Comparison of ENCODE assay signal across 9 cellular contexts in genomic region chr12:6322969-6323339, GRCh38. TPM values are rescaled to one million over a fixed set of nuclear protein-coding genes. Genes with fewer than 3 reads are reported as not detected.
DNase-seq lines count a peak whose midpoint lies in the region; ATAC-seq, FAIRE-seq and TF ChIP-seq lines count a peak whose summit lies in the region.
"Had no signal": no experiment of that assay in that cellular context is flagged by ENCODE, and none has a peak within 500 bp of the region (broad histone marks: within the 10 kb centered on the region; RNA-seq: fewer than 3 reads in every experiment).

No MANE protein-coding gene starts in this region.

- DNase-seq in adipocyte (ENCODE audit: low read depth): no peak
- DNase-seq in neural progenitor cell (ENCODE audit: low spot score): no peak
- DNase-seq in DMS53 treated with DMSO at 0.1 percent for 48 hours (lab: John Stamatoyannopoulos, UW; ENCODE audit: unreplicated experiment): no peak
- no peak for DNase-seq in GM10266 (ENCODE audit: extremely low spot score)
- no peak for DNase-seq in H54 (ENCODE audit: insufficient read length, low spot score)
- DNase-seq: NCI-H1105 had no signal

- peaks cover 8% of the 10 kb centered on the region; the same call in 1 of the 2 replicates for H3K27me3 ChIP-seq in DOHH2 (ENCODE audit: control insufficient read depth, low read length)
- no peaks in the 10 kb centered on the region for H3K27me3 ChIP-seq in adipocyte (replicated peaks; ENCODE audit: control insufficient read depth, insufficient read depth, low read length)
- H3K27me3 ChIP-seq in neural progenitor cell: no peaks in the 10 kb centered on the region

- H3K9me3 ChIP-seq in DOHH2 (ENCODE audit: control insufficient read depth, insufficient read depth, low read length): no peaks in the 10 kb centered on the region
- H3K9me3 ChIP-seq in adipocyte (ENCODE audit: control insufficient read depth, low read length): no peaks in the 10 kb centered on the region
- no peaks in the 10 kb centered on the region for H3K9me3 ChIP-seq in neural progenitor cell (ENCODE audit: low read depth)

- H3K79me2 ChIP-seq in DOHH2 (ENCODE audit: control insufficient read depth, low read length) (no peaks in the 10 kb centered on the region), neural progenitor cell (ENCODE audit: low read depth) (no peaks in the 10 kb centered on the region)

- H3K9ac ChIP-seq in adipocyte (ENCODE audit: low read length) (peak overlapping the region; percentile 76), neural progenitor cell (no peak overlapping the region)

- H3K4me2 ChIP-seq in DOHH2 (ENCODE audit: low read length) (peak overlapping the region; percentile 71), neural progenitor cell (peak overlapping the region; percentile 58)

- no peak for TF ChIP-seq POLR2A in H54 (IDR thresholded peaks at IDR 0.05; ENCODE audit: low read depth, low read length)

- H3K36me3 ChIP-seq in DOHH2 (ENCODE audit: control insufficient read depth, low read length) (peaks cover 4% of the 10 kb centered on the region; the same call in 1 of the 2 replicates), adipocyte (ENCODE audit: control insufficient read depth, insufficient read depth, low read length, severe bottlenecking) (peaks cover 16% of the 10 kb centered on the region), neural progenitor cell (no peaks in the 10 kb centered on the region)

- H3K9me2 ChIP-seq in DOHH2 (replicated peaks; ENCODE audit: control insufficient read depth, low read length): no peaks in the 10 kb centered on the region

- peaks cover 5% of the 10 kb centered on the region for H3K36me3 Mint-ChIP-seq in neural progenitor cell

- H3K27ac Mint-ChIP-seq in neural progenitor cell: peak overlapping the region; percentile 82

- no peaks in the 10 kb centered on the region for H4K20me1 ChIP-seq in DOHH2 (ENCODE audit: control insufficient read depth, insufficient read depth, low read depth, low read length)
- H4K20me1 ChIP-seq in neural progenitor cell (ENCODE audit: low read depth): no peaks in the 10 kb centered on the region

- FAIRE-seq in H54 (lab: Jason Lieb, UNC): no peak

- H2AFZ ChIP-seq in neural progenitor cell (replicated peaks): no peak overlapping the region

- TF ChIP-seq CTCF in DOHH2 (IDR thresholded peaks at IDR 0.05; ENCODE audit: low read depth, low read length, poor library complexity, severe bottlenecking) (no peak), neural progenitor cell (IDR thresholded peaks at IDR 0.05) (no peak), GM10266 (IDR thresholded peaks at IDR 0.05; ENCODE audit: control insufficient read depth, insufficient read depth, low read depth, missing control alignments) (no peak)

- peaks cover 46% of the 10 kb centered on the region for H3K4me1 Mint-ChIP-seq in neural progenitor cell

- H3K9me3 Mint-ChIP-seq in neural progenitor cell: no peaks in the 10 kb centered on the region

- peak overlapping the region; percentile 43; the same call in 1 of the 2 replicates for H3K4me3 ChIP-seq in DOHH2 (ENCODE audit: low read length)
- H3K4me3 ChIP-seq in adipocyte (ENCODE audit: low read length): no peak overlapping the region
- no peak overlapping the region for H3K4me3 ChIP-seq in neural progenitor cell

- no peak overlapping the region for H3K27ac ChIP-seq in DOHH2 (ENCODE audit: low read depth, low read length)
- H3K27ac ChIP-seq in neural progenitor cell: no peak overlapping the region

- peaks cover 28% of the 10 kb centered on the region for H3K4me1 ChIP-seq in DOHH2 (ENCODE audit: control insufficient read depth, low read length)
- peaks cover 48% of the 10 kb centered on the region for H3K4me1 ChIP-seq in adipocyte (ENCODE audit: control insufficient read depth, insufficient read depth, low read length)
- peaks cover 33% of the 10 kb centered on the region for H3K4me1 ChIP-seq in neural progenitor cell

- ATAC-seq in HG02798 (IDR thresholded peaks at IDR 0.05; ENCODE audit: poor library complexity, unreplicated experiment) (peak; percentile 25), HG02759 (IDR thresholded peaks at IDR 0.05; ENCODE audit: unreplicated experiment) (no peak)

- H3K4me3 Mint-ChIP-seq in neural progenitor cell: peak overlapping the region; percentile 17

- H3F3A ChIP-seq in DOHH2 (ENCODE audit: control insufficient read depth, insufficient read depth) (no peaks in the 10 kb centered on the region), neural progenitor cell (ENCODE audit: low read depth) (peaks cover 32% of the 10 kb centered on the region)

- H3K27me3 Mint-ChIP-seq in neural progenitor cell (ENCODE audit: insufficient read depth, low read depth): peaks cover 4% of the 10 kb centered on the region

RNA-seq across cellular contexts. Expression of gene PLEKHG6, which starts 12.5 kb away (rescaled TPM):
- total RNA-seq in neural progenitor cell (ENCODE audit: low replicate concordance): 0.86 and 1.7 TPM in 2 replicates

RNA-seq across cellular contexts. Expression of gene TNFRSF1A, which starts 18.9 kb away (rescaled TPM):
- 21.8 and 24.7 TPM in 2 replicates for total RNA-seq in neural progenitor cell (ENCODE audit: low replicate concordance)

RNA-seq across cellular contexts. Expression of gene SCNN1A, which starts 52.4 kb away (rescaled TPM):
- total RNA-seq in neural progenitor cell (ENCODE audit: low replicate concordance): 1.2 and 5.0 TPM in 2 replicates
